Comparison of ENCODE assay signal across 14 cellular contexts in the genomic region with DNA sequence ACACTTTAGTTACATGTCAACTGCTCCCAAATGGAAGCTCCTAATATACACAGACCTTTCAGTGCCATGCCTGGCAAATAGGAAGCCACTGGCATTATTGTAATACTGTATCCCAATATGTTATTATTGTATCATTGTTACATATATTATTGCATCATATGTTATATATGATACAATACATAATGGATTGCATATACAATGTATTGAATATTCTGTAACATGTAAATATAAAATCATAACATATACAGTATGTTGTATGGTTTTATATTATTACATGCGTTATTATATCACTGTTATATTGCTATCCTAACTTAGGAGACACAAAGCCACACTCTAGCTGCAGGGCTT. TPM values are rescaled to one million over a fixed set of nuclear protein-coding genes. Genes with fewer than 3 reads are reported as not detected.
DNase-seq lines count a peak whose midpoint lies in the region; ATAC-seq and TF ChIP-seq lines count a peak whose summit lies in the region.
"Had no signal": no experiment of that assay in that cellular context is flagged by ENCODE, and none has a peak within 500 bp of the region (broad histone marks: within the 10 kb centered on the region; RNA-seq: fewer than 3 reads in every experiment).

No MANE protein-coding gene starts in this region.

- no CpG with 5 or more reads among the region's 1 CpG for WGBS in HUES64
- WGBS in gastroesophageal sphincter (ENCODE audit: low coverage in 1 of 2), 2 donors, result 95 to 100% methylated on average over 1 of the region's 1 CpG

- H3K4me1 ChIP-seq in left ventricle myocardium inferior, result peaks cover 98% of the 10 kb centered on the region
- H3K4me1 ChIP-seq in HUES64 (ENCODE audit: insufficient read depth, low read length), result peaks cover 70% of the 10 kb centered on the region
- H3K4me1 ChIP-seq in gastroesophageal sphincter, result peaks cover 0 to 96% (median 18%) of the 10 kb centered on the region in 3 donors
- H3K4me1 ChIP-seq in HAP-1, result peaks cover 30% of the 10 kb centered on the region

- TF ChIP-seq CTCF in left ventricle myocardium inferior (IDR thresholded peaks at IDR 0.05; ENCODE audit: borderline replicate concordance) (no peak), gastroesophageal sphincter (IDR thresholded peaks at IDR 0.05) (no peak)

- peaks cover 20 to 50% of the 10 kb centered on the region in 2 donors for H3K36me3 Mint-ChIP-seq in stimulated activated naive B cell treated with anti-CD40 and anti-IgM and Interleukin-4, amounts not matched to agents 10 μg/mL and 1 μg/mL and 100 μg/mL, for 72 hours

- H3K9ac ChIP-seq in HUES64 (ENCODE audit: low read depth, low read length), result peak overlapping the region; percentile 17; the same call in 1 of the 2 replicates

- H3K4me3 ChIP-seq in left ventricle myocardium inferior (peak overlapping the region; percentile 61), HUES64 (ENCODE audit: low read length) (no peak overlapping the region), gastroesophageal sphincter (no peak overlapping the region), HAP-1 (no peak overlapping the region)

- in situ Hi-C loops in HAP-1 (cut with MboI; ENCODE audit: low sequenced_read_pairs), result no loop called here

- H3K27ac ChIP-seq in left ventricle myocardium inferior (replicated peaks) (peak overlapping the region; percentile 83), HUES64 (ENCODE audit: low read depth, low read length) (peak overlapping the region; percentile 85), gastroesophageal sphincter (peak overlapping the region in 3 of 4 donors; percentile 5 to 49 (median 20))
- H3K27ac ChIP-seq: HL-60 had no signal

- H3K4me3 Mint-ChIP-seq in stimulated activated naive B cell treated with anti-CD40 and anti-IgM and Interleukin-4, amounts not matched to agents 10 μg/mL and 1 μg/mL and 100 μg/mL, for 72 hours, result peak overlapping the region; percentile 7 to 35
- H3K4me3 Mint-ChIP-seq: CD8-positive, alpha-beta T cell had no signal

- no peaks in the 10 kb centered on the region for H3K36me3 ChIP-seq in left ventricle myocardium inferior
- H3K36me3 ChIP-seq in HUES64 (ENCODE audit: insufficient read depth, low read length), result no peaks in the 10 kb centered on the region
- H3K36me3 ChIP-seq in gastroesophageal sphincter, result no peaks in the 10 kb centered on the region
- H3K36me3 ChIP-seq in HAP-1 (replicated peaks), result no peaks in the 10 kb centered on the region

- ATAC-seq in gastroesophageal sphincter, result no peak
- no peak for ATAC-seq in stimulated activated naive B cell treated with anti-CD40 and anti-IgM and Interleukin-4, amounts not matched to agents 10 μg/mL and 1 μg/mL and 100 μg/mL, for 72 hours (replicated peaks)
- ATAC-seq: CD8-positive, alpha-beta T cell had no signal

- DNase-seq in left ventricle myocardium inferior, result no peak
- no peak for DNase-seq in cardiac septum (ENCODE audit: low spot score)
- no peak for DNase-seq in stimulated activated naive B cell treated with anti-CD40 and anti-IgM and Interleukin-4, amounts not matched to agents 10 μg/mL and 1 μg/mL and 100 μg/mL, for 72 hours
- no peak for DNase-seq in NCI-H510A (lab: John Stamatoyannopoulos, UW)
- DNase-seq in HAP-1 (ENCODE audit: low spot score in 2 of 2), result no peak
- no peak for DNase-seq in NCI-H1694 (lab: John Stamatoyannopoulos, UW)
- DNase-seq: CD8-positive, alpha-beta T cell; GOT3; NCI-H2029; NCI-H2171 treated with DMSO at 0.1 percent for 48 hours; SIG-M5 had no signal

- no peaks in the 10 kb centered on the region for H3K9me3 ChIP-seq in left ventricle myocardium inferior (replicated peaks)
- H3K9me3 ChIP-seq in HUES64 (ENCODE audit: insufficient read depth, low read depth, low read length), result no peaks in the 10 kb centered on the region
- H3K9me3 ChIP-seq in gastroesophageal sphincter, result no peaks in the 10 kb centered on the region
- no peaks in the 10 kb centered on the region for H3K9me3 ChIP-seq in HAP-1

- H3K27me3 Mint-ChIP-seq in stimulated activated naive B cell treated with anti-CD40 and anti-IgM and Interleukin-4, amounts not matched to agents 10 μg/mL and 1 μg/mL and 100 μg/mL, for 72 hours, result no peaks in the 10 kb centered on the region

- no peaks in the 10 kb centered on the region for H3K9me3 Mint-ChIP-seq in stimulated activated naive B cell treated with anti-CD40 and anti-IgM and Interleukin-4, amounts not matched to agents 10 μg/mL and 1 μg/mL and 100 μg/mL, for 72 hours
- H3K9me3 Mint-ChIP-seq: CD8-positive, alpha-beta T cell had no signal

- no peak for TF ChIP-seq EP300 in gastroesophageal sphincter (IDR thresholded peaks at IDR 0.05)

- intact Hi-C loops in left ventricle myocardium inferior (cut with micrococcal nuclease) (no loop called here), cardiac septum (cut with DNase I) (loop anchor here (2.0 kb wide), 1 partner anchor 25 kb away; no protein-coding TSS in a partner anchor)

- TF ChIP-seq POLR2A in gastroesophageal sphincter (IDR thresholded peaks at IDR 0.05), result no peak

- H3K27me3 ChIP-seq in left ventricle myocardium inferior (ENCODE audit: low read depth), result no peaks in the 10 kb centered on the region
- H3K27me3 ChIP-seq in HUES64 (ENCODE audit: insufficient read depth, low read length), result no peaks in the 10 kb centered on the region
- no peaks in the 10 kb centered on the region for H3K27me3 ChIP-seq in gastroesophageal sphincter
- H3K27me3 ChIP-seq in HAP-1 (ENCODE audit: low read depth), result no peaks in the 10 kb centered on the region

- H3K27ac Mint-ChIP-seq in stimulated activated naive B cell treated with anti-CD40 and anti-IgM and Interleukin-4, amounts not matched to agents 10 μg/mL and 1 μg/mL and 100 μg/mL, for 72 hours, result no peak overlapping the region
- H3K27ac Mint-ChIP-seq: CD8-positive, alpha-beta T cell had no signal

- H3K4me1 Mint-ChIP-seq in stimulated activated naive B cell treated with anti-CD40 and anti-IgM and Interleukin-4, amounts not matched to agents 10 μg/mL and 1 μg/mL and 100 μg/mL, for 72 hours, result peaks cover 64 to 100% of the 10 kb centered on the region in 2 donors

RNA-seq across cellular contexts. Expression of a gene that starts 38.5 kb away (rescaled TPM):
- total RNA-seq in left ventricle myocardium inferior, result 95.9 TPM
- total RNA-seq in cardiac septum, result 115 TPM
- polyA plus RNA-seq in HUES64 (2013, experiment 1 of 2), result 39.1 TPM
- polyA plus RNA-seq in HUES64 (2013, experiment 2 of 2), result 36.6 TPM
- total RNA-seq in gastroesophageal sphincter, result 100 to 1,000 TPM in 1 of 4 donors, 10 to 100 TPM in 3; 47.5 to 162 (median 77.6) TPM

Comparison
In these comparisons a context has a peak if more than half of its experiments do, and no peak if none do; other contexts are left out.
1. H3K27ac ChIP-seq: peak in every context shown above with its lines; median percentile 85 in HUES64; 83 in left ventricle myocardium inferior; 20 in gastroesophageal sphincter.